Comparison of ENCODE assay signal across 10 cellular contexts in the genomic region with DNA sequence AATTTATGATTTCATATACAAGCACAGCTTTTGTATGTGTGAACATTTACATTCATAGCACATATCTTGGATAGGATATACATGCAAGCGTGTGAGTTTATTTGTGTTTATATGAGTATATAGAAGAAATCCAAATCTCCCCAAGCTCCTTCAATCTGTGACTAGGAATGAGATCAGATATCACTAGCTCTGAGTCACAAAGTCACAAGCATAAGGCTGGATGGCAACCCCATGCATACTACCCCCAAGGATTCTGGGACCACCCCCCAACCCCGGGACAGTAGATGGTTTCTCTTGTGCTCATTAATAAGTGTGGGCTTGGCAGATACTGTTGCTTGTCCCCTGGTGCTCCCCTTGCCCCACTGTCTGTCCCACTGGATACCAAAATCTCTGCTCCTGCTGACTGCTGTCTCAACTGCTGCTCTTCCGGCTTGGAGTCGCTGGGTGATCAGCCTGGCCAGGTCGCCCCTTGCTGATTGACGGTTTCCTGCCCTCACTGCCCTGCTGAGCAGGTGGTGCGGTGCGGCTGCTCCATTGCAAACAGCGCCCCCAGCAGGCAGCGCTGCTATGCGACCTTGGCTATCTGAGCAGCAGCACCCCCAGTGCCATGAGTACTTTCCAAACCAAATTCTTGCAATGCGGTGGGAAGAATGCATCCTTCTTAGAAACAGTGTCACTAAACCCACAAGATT.
DNase-seq lines count a peak whose midpoint lies in the region; ATAC-seq, FAIRE-seq and TF ChIP-seq lines count a peak whose summit lies in the region.
"Had no signal": no experiment of that assay in that cellular context is flagged by ENCODE, and none has a peak within 500 bp of the region (broad histone marks: within the 10 kb centered on the region; RNA-seq: fewer than 3 reads in every experiment).

No MANE protein-coding gene starts in this region.

- H3K79me2 ChIP-seq in GM12878 (ENCODE audit: control insufficient read depth, insufficient read depth, low read length) = no peaks in the 10 kb centered on the region

- peak overlapping the region in 1 of 7 donors; percentile 16 for H3K27ac Mint-ChIP-seq in CD14-positive monocyte

- no peaks in the 10 kb centered on the region for H4K20me1 ChIP-seq in GM12878 (ENCODE audit: control insufficient read depth, insufficient read depth)

- H3K4me3 ChIP-seq in GM12878 = no peak overlapping the region

- no peak overlapping the region for H3K4me3 Mint-ChIP-seq in CD14-positive monocyte
- H3K4me3 Mint-ChIP-seq: central memory CD8-positive, alpha-beta T cell; naive thymus-derived CD4-positive, alpha-beta T cell had no signal

- TF ChIP-seq RAD21 in GM12878 (IDR thresholded peaks at IDR 0.05; ENCODE audit: insufficient read depth, low read depth, low read length) = no peak

- H3K27me3 Mint-ChIP-seq in CD14-positive monocyte (ENCODE audit: low read depth in 3 of 3) = peaks cover 3 to 4% (median 3%) of the 10 kb centered on the region in 3 donors

- H3K27me3 ChIP-seq in GM12878 (replicated peaks in 1 of 2; ENCODE audit: control insufficient read depth in 2 of 2, insufficient read depth in 2 of 2, low read length in 1 of 2) = peaks cover 0 to 2% of the 10 kb centered on the region in 2 experiments; a peak in 1 of 4 replicates

- in situ Hi-C loops in GM12878 (cut with MboI) = no loop called here

- no peak overlapping the region for H2AFZ ChIP-seq in GM12878 (ENCODE audit: control insufficient read depth, low read depth, low read length)

- TF ChIP-seq CTCF in CD14-positive monocyte (IDR thresholded peaks at IDR 0.05) (peak; percentile 56), GM12878 (IDR thresholded peaks at IDR 0.05 in 2 of 3, conservative IDR thresholded peaks at IDR 0.05 in 1 of 3; ENCODE audit: control insufficient read depth in 2 of 3, extremely low read depth in 1 of 3, insufficient read depth in 1 of 3, low read depth in 3 of 3, low read length in 3 of 3) (peak; percentile 19 to 30 (median 23); a peak in 3 of 6 replicates)

- no peak overlapping the region for H3K9ac ChIP-seq in GM12878 (ENCODE audit: control insufficient read depth, insufficient read depth, low read length)

- RAD21 ChIA-PET in GM12878 (lab: Charles Lee; ENCODE audit: unreplicated experiment) = no interaction called here

- no peaks in the 10 kb centered on the region for H3K36me3 ChIP-seq in GM12878 (ENCODE audit: control insufficient read depth in 2 of 2, insufficient read depth in 2 of 2, low read length in 1 of 2)

- POLR2A ChIA-PET in GM12878 (lab: Charles Lee) = no interaction called here

- FAIRE-seq in GM12878 (lab: Jason Lieb, UNC) = no peak

- no peaks in the 10 kb centered on the region for H3K36me3 Mint-ChIP-seq in CD14-positive monocyte

- H3K4me1 Mint-ChIP-seq in CD14-positive monocyte = peaks cover 10% of the 10 kb centered on the region
- H3K4me1 Mint-ChIP-seq: central memory CD8-positive, alpha-beta T cell had no signal

- peaks cover 0 to 6% (median under 1%) of the 10 kb centered on the region in 7 donors for H3K9me3 Mint-ChIP-seq in CD14-positive monocyte
- H3K9me3 Mint-ChIP-seq: central memory CD8-positive, alpha-beta T cell; naive thymus-derived CD4-positive, alpha-beta T cell had no signal

- intact Hi-C loops in CD14-positive monocyte (cut with micrococcal nuclease) = no loop called here
- intact Hi-C loops in GM12878 (cut with micrococcal nuclease; ENCODE audit: unreplicated experiment) = no loop called here

- SMC1A ChIA-PET in GM12878 (lab: Charles Lee; ENCODE audit: uncharacterized antibody, unreplicated experiment) = interaction anchor here (0.6 to 1.1 kb wide), 4 partner anchors 11 to 183 kb away, joined by 3 to 4 read pairs (median 3); no protein-coding TSS in a partner anchor

- ATAC-seq in HG02588 (IDR thresholded peaks at IDR 0.05; ENCODE audit: unreplicated experiment) (peak; percentile 47), GM12878 (no peak; the same call in 2 of the 3 replicates)
- ATAC-seq: naive thymus-derived CD4-positive, alpha-beta T cell had no signal

- no peaks in the 10 kb centered on the region for H3K9me3 ChIP-seq in GM12878 (replicated peaks; ENCODE audit: control insufficient read depth, insufficient read depth, low read length)

- no peak for DNase-seq in CD14-positive monocyte (ENCODE audit: low spot score)
- DNase-seq in GM12878 (ENCODE audit: low read depth, low spot score) = no peak
- DNase-seq in myocyte (ENCODE audit: low read depth) = peak; percentile 23
- DNase-seq in C1 segment of cervical spinal cord (lab: John Stamatoyannopoulos, UW) = no peak
- no peak for DNase-seq in SW480 (ENCODE audit: low spot score)
- no peak for DNase-seq in RKO (ENCODE audit: low spot score)
- DNase-seq in DMS153 (lab: John Stamatoyannopoulos, UW) = no peak

- H3K27ac ChIP-seq in GM12878 (ENCODE audit: control insufficient read depth, insufficient read depth) = no peak overlapping the region

- no peak overlapping the region for H3K4me2 ChIP-seq in GM12878 (ENCODE audit: control insufficient read depth, insufficient read depth)

- no TSS peak for BruUV-seq in GM12878 (replicated peaks; lab: Mats Ljungman, UMichigan)

- no peak for TF ChIP-seq POLR2A in GM12878 (IDR thresholded peaks at IDR 0.05; ENCODE audit: low read depth, low read length)

- no peaks in the 10 kb centered on the region for H3K4me1 ChIP-seq in GM12878 (ENCODE audit: control insufficient read depth, insufficient read depth, low read length)

- CTCF ChIA-PET in GM12878 (lab: Yijun Ruan, JAX) = interaction anchor here (2.1 kb wide), 1 partner anchor 314 kb away, joined by 7 read pairs; no protein-coding TSS in a partner anchor

- 19% methylated on average over 12 of the region's 12 CpGs for WGBS in GM12878 (ENCODE audit: insufficient coverage, insufficient replicate concordance, low lambda C conversion rate, missing lambda C conversion rate)

- TF ChIP-seq EP300 in GM12878 (IDR thresholded peaks at IDR 0.05; ENCODE audit: borderline replicate concordance in 1 of 2, control insufficient read depth in 1 of 2, low read depth in 2 of 2, low read length in 2 of 2) = no peak

TF ChIP-seq in GM12878, 131 proteins besides CTCF, POLR2A, EP300 and RAD21:
- TF ChIP-seq, protein P1, sequence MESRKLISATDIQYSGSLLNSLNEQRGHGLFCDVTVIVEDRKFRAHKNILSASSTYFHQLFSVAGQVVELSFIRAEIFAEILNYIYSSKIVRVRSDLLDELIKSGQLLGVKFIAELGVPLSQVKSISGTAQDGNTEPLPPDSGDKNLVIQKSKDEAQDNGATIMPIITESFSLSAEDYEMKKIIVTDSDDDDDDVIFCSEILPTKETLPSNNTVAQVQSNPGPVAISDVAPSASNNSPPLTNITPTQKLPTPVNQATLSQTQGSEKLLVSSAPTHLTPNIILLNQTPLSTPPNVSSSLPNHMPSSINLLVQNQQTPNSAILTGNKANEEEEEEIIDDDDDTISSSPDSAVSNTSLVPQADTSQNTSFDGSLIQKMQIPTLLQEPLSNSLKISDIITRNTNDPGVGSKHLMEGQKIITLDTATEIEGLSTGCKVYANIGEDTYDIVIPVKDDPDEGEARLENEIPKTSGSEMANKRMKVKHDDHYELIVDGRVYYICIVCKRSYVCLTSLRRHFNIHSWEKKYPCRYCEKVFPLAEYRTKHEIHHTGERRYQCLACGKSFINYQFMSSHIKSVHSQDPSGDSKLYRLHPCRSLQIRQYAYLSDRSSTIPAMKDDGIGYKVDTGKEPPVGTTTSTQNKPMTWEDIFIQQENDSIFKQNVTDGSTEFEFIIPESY (IDR thresholded peaks at IDR 0.05) = 0 out of 2 replicates have a peak, but pooled peaks have one; percentile 66
- TF ChIP-seq CREB1 (IDR thresholded peaks at IDR 0.05; ENCODE audit: low read depth) = no peak
- TF ChIP-seq, protein P2, sequence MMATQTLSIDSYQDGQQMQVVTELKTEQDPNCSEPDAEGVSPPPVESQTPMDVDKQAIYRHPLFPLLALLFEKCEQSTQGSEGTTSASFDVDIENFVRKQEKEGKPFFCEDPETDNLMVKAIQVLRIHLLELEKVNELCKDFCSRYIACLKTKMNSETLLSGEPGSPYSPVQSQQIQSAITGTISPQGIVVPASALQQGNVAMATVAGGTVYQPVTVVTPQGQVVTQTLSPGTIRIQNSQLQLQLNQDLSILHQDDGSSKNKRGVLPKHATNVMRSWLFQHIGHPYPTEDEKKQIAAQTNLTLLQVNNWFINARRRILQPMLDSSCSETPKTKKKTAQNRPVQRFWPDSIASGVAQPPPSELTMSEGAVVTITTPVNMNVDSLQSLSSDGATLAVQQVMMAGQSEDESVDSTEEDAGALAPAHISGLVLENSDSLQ (IDR thresholded peaks at IDR 0.05) = peak; percentile 43; the same call in 1 of the 2 replicates
TF ChIP-seq in GM12878: peak in this region for 2.
